In the genomic region with DNA sequence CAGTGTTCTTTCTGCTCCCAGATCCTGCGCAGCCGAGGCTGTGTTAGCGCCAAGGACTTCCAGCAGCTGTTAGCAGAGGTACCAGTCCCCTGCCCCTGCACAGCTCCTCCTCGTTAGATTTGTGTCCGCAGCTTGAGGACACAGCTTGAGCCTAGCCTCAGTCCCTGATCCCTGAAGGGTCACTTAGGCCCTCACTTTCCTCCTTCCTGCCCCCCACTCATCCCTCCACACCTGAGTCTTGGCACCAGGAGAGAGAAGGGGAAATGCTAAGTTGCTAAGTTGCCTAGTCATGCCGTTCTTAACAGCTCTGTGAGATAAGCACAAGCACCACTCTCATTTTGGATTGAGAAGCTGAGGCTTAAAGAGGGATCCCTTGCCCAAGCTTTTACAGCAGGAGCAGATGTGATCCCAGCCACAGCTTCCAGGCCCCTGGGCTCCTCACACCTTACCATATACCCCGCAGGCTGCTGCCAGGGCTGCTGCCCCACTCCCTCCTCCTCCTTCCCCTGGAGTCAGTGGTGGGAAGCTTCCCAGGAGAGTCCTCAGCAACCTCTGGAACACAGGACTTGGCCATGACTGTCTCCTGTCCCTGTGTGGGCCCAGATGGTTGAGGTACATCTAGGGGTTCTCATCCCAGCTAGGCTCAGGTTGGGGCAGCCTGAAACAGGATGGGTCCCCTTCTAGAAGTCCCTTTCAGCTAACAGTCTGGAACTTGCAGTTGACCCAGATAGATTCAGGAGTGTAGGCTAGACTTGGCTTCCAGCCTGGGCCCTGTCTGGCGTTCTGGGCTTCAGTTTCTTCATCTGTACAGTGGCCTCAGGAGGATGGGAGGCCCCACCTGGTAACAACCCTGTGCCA, we compare ENCODE assay signal across 1 cellular context.
TF ChIP-seq lines count a peak whose summit lies in the region.

No MANE protein-coding gene starts in this region.

TF ChIP-seq in SK-N-SH, 30 proteins besides CTCF, POLR2A, EP300 and RAD21 (continued from another document):
- TF ChIP-seq, protein P1, sequence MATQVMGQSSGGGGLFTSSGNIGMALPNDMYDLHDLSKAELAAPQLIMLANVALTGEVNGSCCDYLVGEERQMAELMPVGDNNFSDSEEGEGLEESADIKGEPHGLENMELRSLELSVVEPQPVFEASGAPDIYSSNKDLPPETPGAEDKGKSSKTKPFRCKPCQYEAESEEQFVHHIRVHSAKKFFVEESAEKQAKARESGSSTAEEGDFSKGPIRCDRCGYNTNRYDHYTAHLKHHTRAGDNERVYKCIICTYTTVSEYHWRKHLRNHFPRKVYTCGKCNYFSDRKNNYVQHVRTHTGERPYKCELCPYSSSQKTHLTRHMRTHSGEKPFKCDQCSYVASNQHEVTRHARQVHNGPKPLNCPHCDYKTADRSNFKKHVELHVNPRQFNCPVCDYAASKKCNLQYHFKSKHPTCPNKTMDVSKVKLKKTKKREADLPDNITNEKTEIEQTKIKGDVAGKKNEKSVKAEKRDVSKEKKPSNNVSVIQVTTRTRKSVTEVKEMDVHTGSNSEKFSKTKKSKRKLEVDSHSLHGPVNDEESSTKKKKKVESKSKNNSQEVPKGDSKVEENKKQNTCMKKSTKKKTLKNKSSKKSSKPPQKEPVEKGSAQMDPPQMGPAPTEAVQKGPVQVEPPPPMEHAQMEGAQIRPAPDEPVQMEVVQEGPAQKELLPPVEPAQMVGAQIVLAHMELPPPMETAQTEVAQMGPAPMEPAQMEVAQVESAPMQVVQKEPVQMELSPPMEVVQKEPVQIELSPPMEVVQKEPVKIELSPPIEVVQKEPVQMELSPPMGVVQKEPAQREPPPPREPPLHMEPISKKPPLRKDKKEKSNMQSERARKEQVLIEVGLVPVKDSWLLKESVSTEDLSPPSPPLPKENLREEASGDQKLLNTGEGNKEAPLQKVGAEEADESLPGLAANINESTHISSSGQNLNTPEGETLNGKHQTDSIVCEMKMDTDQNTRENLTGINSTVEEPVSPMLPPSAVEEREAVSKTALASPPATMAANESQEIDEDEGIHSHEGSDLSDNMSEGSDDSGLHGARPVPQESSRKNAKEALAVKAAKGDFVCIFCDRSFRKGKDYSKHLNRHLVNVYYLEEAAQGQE (IDR thresholded peaks at IDR 0.05; ENCODE audit: low read depth, low read length): no peak
- no peak for TF ChIP-seq MEF2A (IDR thresholded peaks at IDR 0.05; ENCODE audit: borderline replicate concordance, low read depth)
- TF ChIP-seq, protein P2, sequence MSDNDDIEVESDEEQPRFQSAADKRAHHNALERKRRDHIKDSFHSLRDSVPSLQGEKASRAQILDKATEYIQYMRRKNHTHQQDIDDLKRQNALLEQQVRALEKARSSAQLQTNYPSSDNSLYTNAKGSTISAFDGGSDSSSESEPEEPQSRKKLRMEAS (IDR thresholded peaks at IDR 0.05; ENCODE audit: low read depth): no peak
- TF ChIP-seq POLR2AphosphoS5 (IDR thresholded peaks at IDR 0.05; ENCODE audit: low read depth, low read length): no peak
- no peak for TF ChIP-seq FOSL2 (IDR thresholded peaks at IDR 0.05; ENCODE audit: borderline replicate concordance, low read depth)
- TF ChIP-seq, protein P3, sequence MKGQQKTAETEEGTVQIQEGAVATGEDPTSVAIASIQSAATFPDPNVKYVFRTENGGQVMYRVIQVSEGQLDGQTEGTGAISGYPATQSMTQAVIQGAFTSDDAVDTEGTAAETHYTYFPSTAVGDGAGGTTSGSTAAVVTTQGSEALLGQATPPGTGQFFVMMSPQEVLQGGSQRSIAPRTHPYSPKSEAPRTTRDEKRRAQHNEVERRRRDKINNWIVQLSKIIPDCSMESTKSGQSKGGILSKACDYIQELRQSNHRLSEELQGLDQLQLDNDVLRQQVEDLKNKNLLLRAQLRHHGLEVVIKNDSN (IDR thresholded peaks at IDR 0.05; ENCODE audit: borderline replicate concordance, low read depth): no peak
- TF ChIP-seq, protein P4, sequence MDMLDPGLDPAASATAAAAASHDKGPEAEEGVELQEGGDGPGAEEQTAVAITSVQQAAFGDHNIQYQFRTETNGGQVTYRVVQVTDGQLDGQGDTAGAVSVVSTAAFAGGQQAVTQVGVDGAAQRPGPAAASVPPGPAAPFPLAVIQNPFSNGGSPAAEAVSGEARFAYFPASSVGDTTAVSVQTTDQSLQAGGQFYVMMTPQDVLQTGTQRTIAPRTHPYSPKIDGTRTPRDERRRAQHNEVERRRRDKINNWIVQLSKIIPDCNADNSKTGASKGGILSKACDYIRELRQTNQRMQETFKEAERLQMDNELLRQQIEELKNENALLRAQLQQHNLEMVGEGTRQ (IDR thresholded peaks at IDR 0.05; ENCODE audit: borderline replicate concordance, low read depth, low read length): no peak
- no peak for TF ChIP-seq GATA2 (CRISPR knock-in tag; IDR thresholded peaks at IDR 0.05)
- no peak for TF ChIP-seq TCF12 (IDR thresholded peaks at IDR 0.05)
- TF ChIP-seq MXI1 (IDR thresholded peaks at IDR 0.05; ENCODE audit: low read depth, low read length): no peak
- TF ChIP-seq YY1 (IDR thresholded peaks at IDR 0.05; ENCODE audit: low read depth): no peak
- TF ChIP-seq TEAD4 (IDR thresholded peaks at IDR 0.05; ENCODE audit: borderline replicate concordance, insufficient read depth): no peak
- TF ChIP-seq EZH2phosphoT487 (IDR thresholded peaks at IDR 0.05; ENCODE audit: borderline replicate concordance, low read depth): no peak
- TF ChIP-seq ELF1 (IDR thresholded peaks at IDR 0.05): no peak
- no peak for TF ChIP-seq SIN3A (IDR thresholded peaks at IDR 0.05; ENCODE audit: borderline replicate concordance, low read depth, low read length)
- no peak for TF ChIP-seq RFX5 (IDR thresholded peaks at IDR 0.05; ENCODE audit: low read length)
